ENCODE assay signal across 8 cellular contexts in the genomic region with DNA sequence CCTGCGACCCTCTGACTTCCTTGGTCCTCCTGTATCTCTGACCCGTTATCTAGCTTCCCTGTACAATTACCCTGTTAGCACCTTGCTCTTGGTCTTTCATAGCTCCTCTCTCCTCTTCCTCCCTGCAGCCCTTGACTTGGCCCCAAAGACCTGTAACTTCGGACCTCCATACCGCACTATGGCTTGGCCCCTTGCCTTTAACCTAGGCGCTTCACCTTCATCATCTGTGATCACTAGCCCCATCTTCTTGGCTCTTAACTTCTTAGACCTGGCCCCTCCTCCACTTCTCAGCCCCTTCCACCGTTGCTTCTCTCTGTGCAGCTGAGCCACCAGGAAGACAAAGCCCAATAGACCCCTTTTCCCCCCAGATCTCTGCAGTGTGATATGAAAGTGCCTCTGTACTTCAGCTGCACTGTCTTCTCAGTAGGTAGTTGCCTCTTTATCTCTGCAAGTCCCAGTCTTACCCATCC. TPM values are rescaled to one million over a fixed set of nuclear protein-coding genes. Genes with fewer than 3 reads are reported as not detected.
DNase-seq lines count a peak whose midpoint lies in the region; ATAC-seq and TF ChIP-seq lines count a peak whose summit lies in the region.

No MANE protein-coding gene starts in this region.

- intact Hi-C loops in body of pancreas (cut with DNase I): no loop called here

- ATAC-seq in HG02642 (IDR thresholded peaks at IDR 0.05; ENCODE audit: poor library complexity, unreplicated experiment) (peak; percentile 3), body of pancreas (no peak), esophagus mucosa (no peak)

- H3K27me3 ChIP-seq in body of pancreas: no peaks in the 10 kb centered on the region

- H3K9me3 ChIP-seq in body of pancreas: no peaks in the 10 kb centered on the region
- no peaks in the 10 kb centered on the region for H3K9me3 ChIP-seq in mesodermal cell (ENCODE audit: control insufficient read depth, low read length)

- no peak for DNase-seq in AG10803 (ENCODE audit: low read depth)
- no peak for DNase-seq in body of pancreas
- no peak for DNase-seq in stimulated activated CD4-positive, alpha-beta T cell treated with anti-CD3 and anti-CD28 coated beads, Interleukin-15, amount 100 ng/mL, for 24 hours
- DNase-seq in DMS 273 treated with DMSO at 0.1 percent for 48 hours (lab: John Stamatoyannopoulos, UW): no peak
- DNase-seq in NCI-H1436 (lab: John Stamatoyannopoulos, UW): no peak

- no peak for TF ChIP-seq POLR2A in body of pancreas (IDR thresholded peaks at IDR 0.05)

- H3K27ac ChIP-seq in body of pancreas: peak overlapping the region in 2 of 4 donors; percentile 58 to 64
- no peak overlapping the region for H3K27ac ChIP-seq in mesodermal cell (ENCODE audit: low read depth, low read length, severe bottlenecking)

- peak overlapping the region; percentile 90 for H3K4me3 ChIP-seq in AG10803 (ENCODE audit: low read length)
- H3K4me3 ChIP-seq in body of pancreas: peak overlapping the region; percentile 60
- H3K4me3 ChIP-seq in mesodermal cell (ENCODE audit: extremely low read depth, insufficient read depth, low read length, poor library complexity, severe bottlenecking): peak overlapping the region; percentile 61

- WGBS in body of pancreas, 2 donors: 7 to 12% methylated on average over 6 of the region's 6 CpGs
- 10 to 16% methylated on average over 5 of the region's 6 CpGs for WGBS in mesodermal cell (ENCODE audit: insufficient coverage in 2 of 2), 2 experiments

- TF ChIP-seq CTCF in AG10803 (conservative IDR thresholded peaks at IDR 0.05; ENCODE audit: low read length) (no peak), body of pancreas (IDR thresholded peaks at IDR 0.05) (no peak)

- peaks cover 22% of the 10 kb centered on the region for H3K4me1 ChIP-seq in body of pancreas
- H3K4me1 ChIP-seq in mesodermal cell (ENCODE audit: control insufficient read depth, insufficient read depth, low read length, poor library complexity, severe bottlenecking): peaks cover 12% of the 10 kb centered on the region

- H3K36me3 ChIP-seq in body of pancreas (replicated peaks in 1 of 2; ENCODE audit: insufficient read depth in 1 of 2, low read depth in 2 of 2): peaks cover 0 to 2% of the 10 kb centered on the region in 2 donors
- peaks cover 44% of the 10 kb centered on the region for H3K36me3 ChIP-seq in mesodermal cell (ENCODE audit: control insufficient read depth, insufficient read depth, low read length)

RNA-seq across cellular contexts. Expression of a gene that starts 0.7 kb away (rescaled TPM):
- total RNA-seq in body of pancreas (10 to 100 TPM in 1 of 2 donors, 1 to 10 TPM in 1; 6.7 to 12.9 TPM), esophagus mucosa (3.9 TPM)
- 8.6 TPM for polyA plus RNA-seq in mesodermal cell (2013, experiment 1 of 2)
- polyA plus RNA-seq in mesodermal cell (2013, experiment 2 of 2): 9.0 TPM

RNA-seq across cellular contexts. Expression of a gene that starts 29.9 kb away (rescaled TPM):
- total RNA-seq in body of pancreas (10 to 100 TPM; 12.2 to 12.5 TPM), esophagus mucosa (14.3 TPM)
- polyA plus RNA-seq in mesodermal cell (2013, experiment 1 of 2): 55.8 TPM
- 56.8 TPM for polyA plus RNA-seq in mesodermal cell (2013, experiment 2 of 2)

RNA-seq across cellular contexts. Expression of a gene that starts 30.2 kb away (rescaled TPM):
- 10 to 100 TPM in 1 of 2 donors, 1 to 10 TPM in 1; 8.8 to 11.9 TPM for total RNA-seq in body of pancreas
- polyA plus RNA-seq in mesodermal cell (2013, experiment 1 of 2): 3.2 TPM
- 3.4 TPM for polyA plus RNA-seq in mesodermal cell (2013, experiment 2 of 2)
- 10.6 TPM for total RNA-seq in esophagus mucosa
